ENCODE assay signal across 22 cellular contexts in genomic region chrY:16662741-16663140, GRCh38.
DNase-seq lines count a peak whose midpoint lies in the region; ATAC-seq and TF ChIP-seq lines count a peak whose summit lies in the region.
"Had no signal": no experiment of that assay in that cellular context is flagged by ENCODE, and none has a peak within 500 bp of the region (broad histone marks: within the 10 kb centered on the region; RNA-seq: fewer than 3 reads in every experiment).

No MANE protein-coding gene starts in this region.

- H2AFZ ChIP-seq in DND-41 (ENCODE audit: low read depth, low read length): no peak overlapping the region
- H2AFZ ChIP-seq: PC-9 had no signal

- TF ChIP-seq CTCF in DND-41 (IDR thresholded peaks at IDR 0.05; ENCODE audit: borderline replicate concordance, extremely low read depth, low read length, poor library complexity, severe bottlenecking) (peak; percentile 32), HFFc6 (IDR thresholded peaks at IDR 0.05) (peak; percentile 11; the same call in 1 of the 2 replicates), VCaP (conservative IDR thresholded peaks at IDR 0.05) (peak; percentile 56), foreskin keratinocyte (conservative IDR thresholded peaks at IDR 0.05) (peak; percentile 17), WERI-Rb-1 (IDR thresholded peaks at IDR 0.05; ENCODE audit: low read depth, low read length) (no peak)

- H3K4me3 Mint-ChIP-seq in HFFc6: no peak overlapping the region

- no peaks in the 10 kb centered on the region for H3K27me3 Mint-ChIP-seq in HFFc6 (ENCODE audit: insufficient read depth)

- no peak overlapping the region for H3K27ac ChIP-seq in DND-41 (ENCODE audit: low read length)
- no peak overlapping the region for H3K27ac ChIP-seq in VCaP
- no peak overlapping the region for H3K27ac ChIP-seq in foreskin keratinocyte
- H3K27ac ChIP-seq in WERI-Rb-1: no peak overlapping the region
- H3K27ac ChIP-seq: A549, PC-9 had no signal

- H3K27me3 ChIP-seq in DND-41 (ENCODE audit: insufficient read depth, low read length, poor library complexity) (no peaks in the 10 kb centered on the region), foreskin keratinocyte (no peaks in the 10 kb centered on the region), WERI-Rb-1 (ENCODE audit: insufficient read depth, low read depth, severe bottlenecking) (no peaks in the 10 kb centered on the region)
- H3K27me3 ChIP-seq: BE2C had no signal

- ATAC-seq in DND-41 (ENCODE audit: insufficient read depth, low read depth): no peak
- ATAC-seq in foreskin keratinocyte: no peak
- ATAC-seq in GM21737 (IDR thresholded peaks at IDR 0.05; ENCODE audit: unreplicated experiment): no peak
- ATAC-seq in HG02885 (IDR thresholded peaks at IDR 0.05; ENCODE audit: poor library complexity, unreplicated experiment): no peak
- ATAC-seq: A549 had no signal

- H3K4me2 ChIP-seq in DND-41 (ENCODE audit: insufficient read depth, low read length): no peak overlapping the region
- H3K4me2 ChIP-seq: A549, PC-9, SK-N-SH had no signal

- peaks cover 8% of the 10 kb centered on the region; the same call in 1 of the 2 replicates for H3K9me3 Mint-ChIP-seq in HFFc6

- no peak overlapping the region for H3K4me3 ChIP-seq in DND-41 (ENCODE audit: low read depth in 1 of 2, low read length in 2 of 2)
- H3K4me3 ChIP-seq in WERI-Rb-1 (ENCODE audit: low read depth, low read length): no peak overlapping the region
- H3K4me3 ChIP-seq: A549, PC-9 had no signal

- no peaks in the 10 kb centered on the region for H3K36me3 Mint-ChIP-seq in HFFc6 (ENCODE audit: low read depth)

- H3K27ac Mint-ChIP-seq in HFFc6: no peak overlapping the region

- H3K9me3 ChIP-seq in DND-41 (ENCODE audit: insufficient read depth, low read length, severe bottlenecking) (no peaks in the 10 kb centered on the region), WERI-Rb-1 (ENCODE audit: severe bottlenecking) (no peaks in the 10 kb centered on the region)
- H3K9me3 ChIP-seq: A549, BE2C, SK-N-SH had no signal

- no peaks in the 10 kb centered on the region for H3K4me1 Mint-ChIP-seq in HFFc6 (ENCODE audit: low read depth)

- no peaks in the 10 kb centered on the region for H3K36me3 ChIP-seq in DND-41 (ENCODE audit: insufficient read depth, low read length)
- no peaks in the 10 kb centered on the region for H3K36me3 ChIP-seq in WERI-Rb-1
- H3K36me3 ChIP-seq: BE2C had no signal

- H4K20me1 ChIP-seq in DND-41 (ENCODE audit: insufficient read depth, low read length): no peaks in the 10 kb centered on the region

- H3K4me1 ChIP-seq in DND-41 (ENCODE audit: insufficient read depth, low read length) (no peaks in the 10 kb centered on the region), foreskin keratinocyte (no peaks in the 10 kb centered on the region)
- H3K4me1 ChIP-seq: A549, BE2C had no signal

- TF ChIP-seq POLR2A in erythroblast (IDR thresholded peaks at IDR 0.05; ENCODE audit: low read length): no peak

- no peaks in the 10 kb centered on the region for H3K79me2 ChIP-seq in DND-41 (ENCODE audit: insufficient read depth, low read length)

- no peak overlapping the region for H3K9ac ChIP-seq in DND-41 (ENCODE audit: low read depth, low read length)
- H3K9ac ChIP-seq: SK-N-SH had no signal

- DNase-seq in DND-41 (no peak), HFFc6 (no peak), foreskin keratinocyte (no peak), erythroblast (lab: John Stamatoyannopoulos, UW) (no peak), WERI-Rb-1 (no peak)
- DNase-seq: BE2C, DMS53, H7, KG1, NCI-H1105 treated with DMSO at 0.1 percent for 48 hours, NCI-H1694, NCI-H2081, NCI-H2171, NCI-H526, PC-9, RPMI8226, SHP77 treated with DMSO at 0.1 percent for 48 hours, SK-N-SH had no signal
